Comparison of ENCODE assay signal across 13 cellular contexts in genomic region chr4:85393201-85393600, GRCh38.
A peak's percentile ranks its signal among the peaks of the same experiment; 100 is the strongest.
DNase-seq lines count a peak whose midpoint lies in the region; ATAC-seq and TF ChIP-seq lines count a peak whose summit lies in the region.
"Had no signal": no experiment of that assay in that cellular context is flagged by ENCODE, and none has a peak within 500 bp of the region (broad histone marks: within the 10 kb centered on the region; RNA-seq: fewer than 3 reads in every experiment).

No MANE protein-coding gene starts in this region.

- no peak overlapping the region for H3K4me2 ChIP-seq in SK-N-SH

- TF ChIP-seq EP300 in SK-N-SH (IDR thresholded peaks at IDR 0.05; ENCODE audit: borderline replicate concordance in 1 of 2, low read depth in 1 of 2, low read length in 1 of 2) = no peak

- no peaks in the 10 kb centered on the region for H3K4me1 ChIP-seq in SK-N-SH (ENCODE audit: control insufficient read depth in 1 of 2, insufficient read depth in 2 of 2, low read depth in 1 of 2, low read length in 1 of 2)
- H3K4me1 ChIP-seq: psoas muscle, transverse colon had no signal

- H3K79me2 ChIP-seq in SK-N-SH (ENCODE audit: insufficient read depth) = no peaks in the 10 kb centered on the region

- H3K27me3 ChIP-seq in SK-N-SH (ENCODE audit: insufficient read depth) = no peaks in the 10 kb centered on the region
- H3K27me3 ChIP-seq: heart right ventricle, transverse colon had no signal

- H2AFZ ChIP-seq in SK-N-SH (ENCODE audit: low read depth) = no peak overlapping the region

- ATAC-seq in GM19372 (IDR thresholded peaks at IDR 0.05; ENCODE audit: low read depth, unreplicated experiment) (peak; percentile 45), HG02642 (IDR thresholded peaks at IDR 0.05; ENCODE audit: poor library complexity, unreplicated experiment) (peak; percentile 68), HG03342 (IDR thresholded peaks at IDR 0.05; ENCODE audit: unreplicated experiment) (peak; percentile 60)
- ATAC-seq: heart right ventricle, psoas muscle had no signal

- H3K4me3 ChIP-seq in SK-N-SH (ENCODE audit: low read depth in 2 of 2, low read length in 1 of 2) = no peak overlapping the region
- H3K4me3 ChIP-seq: heart right ventricle, psoas muscle, transverse colon had no signal

- CTCF ChIA-PET in SK-N-SH (lab: Yijun Ruan, JAX) = no interaction called here

- no peaks in the 10 kb centered on the region for H3K36me3 ChIP-seq in SK-N-SH (replicated peaks in 1 of 2; ENCODE audit: control insufficient read depth in 1 of 2, insufficient read depth in 2 of 2, low read length in 1 of 2)
- H3K36me3 ChIP-seq: heart right ventricle, transverse colon had no signal

- H3K9me3 ChIP-seq in SK-N-SH = no peaks in the 10 kb centered on the region
- H3K9me3 ChIP-seq: psoas muscle, transverse colon had no signal

- no peak overlapping the region for H3K27ac ChIP-seq in SK-N-SH (ENCODE audit: low read depth in 2 of 2, low read length in 1 of 2)
- H3K27ac ChIP-seq: epithelial cell of prostate, heart right ventricle, psoas muscle, transverse colon, VCaP had no signal

- 68% methylated on average over 3 of the region's 3 CpGs for WGBS in SK-N-SH (ENCODE audit: low lambda C conversion rate)

- no peak for TF ChIP-seq CTCF in SK-N-SH (IDR thresholded peaks at IDR 0.05)

- POLR2A ChIA-PET in SK-N-SH (lab: Yijun Ruan, JAX) = no interaction called here

- no peaks in the 10 kb centered on the region for H3F3A ChIP-seq in SK-N-SH (replicated peaks; ENCODE audit: insufficient read depth)

- H3K9ac ChIP-seq in SK-N-SH = no peak overlapping the region

- H4K20me1 ChIP-seq in SK-N-SH (ENCODE audit: insufficient read depth) = no peaks in the 10 kb centered on the region

- H3K9me2 ChIP-seq in SK-N-SH = no peaks in the 10 kb centered on the region

- DNase-seq in MV-4-11 (lab: John Stamatoyannopoulos, UW) (no peak), kidney glomerular epithelial cell (lab: John Stamatoyannopoulos, UW) (no peak), SK-N-SH (no peak), DMS 273 treated with DMSO at 0.1 percent for 48 hours (lab: John Stamatoyannopoulos, UW) (no peak)
- DNase-seq: heart right ventricle; psoas muscle; stimulated activated CD8-positive, alpha-beta memory T cell treated with anti-CD3 and anti-CD28 coated beads, Interleukin-4, amount 100 ng/mL, for 48 hours; transverse colon had no signal

- TF ChIP-seq RAD21 in SK-N-SH (IDR thresholded peaks at IDR 0.05; ENCODE audit: low read length) = no peak

TF ChIP-seq in SK-N-SH, 30 proteins besides CTCF, POLR2A, EP300 and RAD21:
- TF ChIP-seq SMC3 (IDR thresholded peaks at IDR 0.05; ENCODE audit: low read depth, low read length) (no peak), FOXM1 (IDR thresholded peaks at IDR 0.05; ENCODE audit: low read depth) (no peak), ZBTB33 (IDR thresholded peaks at IDR 0.05; ENCODE audit: borderline replicate concordance, low read depth) (no peak), MXI1 (IDR thresholded peaks at IDR 0.05; ENCODE audit: low read depth, low read length) (no peak), POLR2AphosphoS5 (IDR thresholded peaks at IDR 0.05; ENCODE audit: low read depth, low read length) (no peak)
- TF ChIP-seq, protein P1, sequence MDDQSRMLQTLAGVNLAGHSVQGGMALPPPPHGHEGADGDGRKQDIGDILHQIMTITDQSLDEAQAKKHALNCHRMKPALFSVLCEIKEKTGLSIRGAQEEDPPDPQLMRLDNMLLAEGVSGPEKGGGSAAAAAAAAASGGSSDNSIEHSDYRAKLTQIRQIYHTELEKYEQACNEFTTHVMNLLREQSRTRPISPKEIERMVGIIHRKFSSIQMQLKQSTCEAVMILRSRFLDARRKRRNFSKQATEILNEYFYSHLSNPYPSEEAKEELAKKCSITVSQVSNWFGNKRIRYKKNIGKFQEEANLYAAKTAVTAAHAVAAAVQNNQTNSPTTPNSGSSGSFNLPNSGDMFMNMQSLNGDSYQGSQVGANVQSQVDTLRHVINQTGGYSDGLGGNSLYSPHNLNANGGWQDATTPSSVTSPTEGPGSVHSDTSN (IDR thresholded peaks at IDR 0.05) = no peak
TF ChIP-seq in SK-N-SH: peak in this region for 0.
